19 cellular contexts compared by ENCODE assay signal in genomic region chr5:149280124-149280523, GRCh38. TPM values are rescaled to one million over a fixed set of nuclear protein-coding genes. Genes with fewer than 3 reads are reported as not detected.
"Had no signal": no experiment of that assay in that cellular context is flagged by ENCODE, and none has a peak within 500 bp of the region (broad histone marks: within the 10 kb centered on the region; RNA-seq: fewer than 3 reads in every experiment).

No MANE protein-coding gene starts in this region.

- H3K36me3 ChIP-seq: esophagus squamous epithelium, neural progenitor cell, prostate gland, spleen, thoracic aorta, upper lobe of right lung had no signal

- H3K4me3 ChIP-seq: esophagus squamous epithelium, neural progenitor cell, prostate gland, spleen, thoracic aorta, upper lobe of right lung had no signal

- H3K27ac Mint-ChIP-seq: activated CD4-positive, alpha-beta memory T cell treated with anti-CD3 and anti-CD28 coated beads, Interleukin-2, amount 10 ng/mL, durations not matched to agents 7 days and 5 days; activated CD8-positive, alpha-beta memory T cell treated with anti-CD3 and anti-CD28 coated beads, Interleukin-2, amount 10 ng/mL, durations not matched to agents 7 days and 5 days; activated naive CD8-positive, alpha-beta T cell; dendritic cell treated with granulocyte-macrophage colony-stimulating factor and Interleukin-4, amounts not matched to agents 40 ng/mL and 50 ng/mL, for 4 days; naive B cell; neural progenitor cell; stimulated activated naive B cell treated with anti-CD40 and anti-IgM and Interleukin-4, amounts not matched to agents 10 μg/mL and 1 μg/mL and 100 μg/mL, for 72 hours had no signal

- H3K4me2 ChIP-seq: neural progenitor cell had no signal

- H3K27ac ChIP-seq: neural progenitor cell, prostate gland, thoracic aorta, upper lobe of right lung had no signal

- H3K4me1 ChIP-seq: neural progenitor cell, prostate gland had no signal

- H3K4me1 Mint-ChIP-seq: activated CD4-positive, alpha-beta memory T cell treated with anti-CD3 and anti-CD28 coated beads, Interleukin-2, amount 10 ng/mL, durations not matched to agents 7 days and 5 days; activated CD8-positive, alpha-beta memory T cell treated with anti-CD3 and anti-CD28 coated beads, Interleukin-2, amount 10 ng/mL, durations not matched to agents 7 days and 5 days; naive B cell; stimulated activated naive B cell treated with anti-CD40 and anti-IgM and Interleukin-4, amounts not matched to agents 10 μg/mL and 1 μg/mL and 100 μg/mL, for 72 hours had no signal

- H3K9me3 Mint-ChIP-seq: activated CD4-positive, alpha-beta memory T cell treated with anti-CD3 and anti-CD28 coated beads, Interleukin-2, amount 10 ng/mL, durations not matched to agents 7 days and 5 days; naive B cell; neural progenitor cell had no signal

- DNase-seq: activated CD4-positive, alpha-beta memory T cell treated with anti-CD3 and anti-CD28 coated beads, Interleukin-2, amount 10 ng/mL, durations not matched to agents 7 days and 5 days; activated CD4-positive, alpha-beta T cell treated with anti-CD3 and anti-CD28 coated beads for 48 hours; activated CD4-positive, CD25-positive, alpha-beta regulatory T cell; activated CD8-positive, alpha-beta memory T cell treated with anti-CD3 and anti-CD28 coated beads, Interleukin-2, amount 10 ng/mL, durations not matched to agents 7 days and 5 days; effector CD8-positive, alpha-beta T cell; esophagus squamous epithelium; hippocampal formation; left colon; naive B cell; spleen; stimulated activated naive B cell treated with anti-CD40 and anti-IgM and Interleukin-4, amounts not matched to agents 10 μg/mL and 1 μg/mL and 100 μg/mL, for 72 hours; T1000; upper lobe of right lung had no signal

- H3K36me3 Mint-ChIP-seq: activated CD8-positive, alpha-beta memory T cell treated with anti-CD3 and anti-CD28 coated beads, Interleukin-2, amount 10 ng/mL, durations not matched to agents 7 days and 5 days; activated naive CD8-positive, alpha-beta T cell; naive B cell; neural progenitor cell; stimulated activated naive B cell treated with anti-CD40 and anti-IgM and Interleukin-4, amounts not matched to agents 10 μg/mL and 1 μg/mL and 100 μg/mL, for 72 hours had no signal

- H3K4me3 Mint-ChIP-seq: activated CD4-positive, alpha-beta memory T cell treated with anti-CD3 and anti-CD28 coated beads, Interleukin-2, amount 10 ng/mL, durations not matched to agents 7 days and 5 days; activated CD8-positive, alpha-beta memory T cell treated with anti-CD3 and anti-CD28 coated beads, Interleukin-2, amount 10 ng/mL, durations not matched to agents 7 days and 5 days; activated naive CD8-positive, alpha-beta T cell; dendritic cell treated with granulocyte-macrophage colony-stimulating factor and Interleukin-4, amounts not matched to agents 40 ng/mL and 50 ng/mL, for 4 days; naive B cell; neural progenitor cell; stimulated activated naive B cell treated with anti-CD40 and anti-IgM and Interleukin-4, amounts not matched to agents 10 μg/mL and 1 μg/mL and 100 μg/mL, for 72 hours had no signal

- H3K9me3 ChIP-seq: esophagus squamous epithelium, prostate gland, spleen, thoracic aorta, upper lobe of right lung had no signal

- H2AFZ ChIP-seq: neural progenitor cell had no signal

- ATAC-seq: activated CD8-positive, alpha-beta memory T cell treated with anti-CD3 and anti-CD28 coated beads, Interleukin-2, amount 10 ng/mL, durations not matched to agents 7 days and 5 days; left colon; stimulated activated naive B cell treated with anti-CD40 and anti-IgM and Interleukin-4, amounts not matched to agents 10 μg/mL and 1 μg/mL and 100 μg/mL, for 72 hours had no signal

- H3K27me3 ChIP-seq: esophagus squamous epithelium, upper lobe of right lung had no signal

RNA-seq across cellular contexts. Expression of gene AFAP1L1, which starts 8.5 kb away (rescaled TPM):
- total RNA-seq: activated CD4-positive, alpha-beta memory T cell treated with anti-CD3 and anti-CD28 coated beads, Interleukin-2, amount 10 ng/mL, durations not matched to agents 7 days and 5 days; activated CD8-positive, alpha-beta memory T cell treated with anti-CD3 and anti-CD28 coated beads, Interleukin-2, amount 10 ng/mL, durations not matched to agents 7 days and 5 days; T-helper 1 cell treated with Interleukin-12 subunit alpha and Interleukin-12 subunit beta and Interleukin-4 antibody, amounts not matched to agents 30 ng/mL and 1 ng/mL, for 36 hours had no signal
